Comparison of ENCODE assay signal across 8 cellular contexts in genomic region chr16:33839157-33839556, GRCh38.
DNase-seq lines count a peak whose midpoint lies in the region; ATAC-seq and TF ChIP-seq lines count a peak whose summit lies in the region.
"Not testable (repeated sequence)": the region's sequence is repeated elsewhere in the genome, so short reads cannot be mapped to it uniquely, and the experiment has no call there.

No MANE protein-coding gene starts in this region.

- not testable (repeated sequence) for H3K9ac ChIP-seq in DND-41 (ENCODE audit: low read depth, low read length)

- H3K4me3 ChIP-seq in DND-41 (ENCODE audit: low read depth in 1 of 2, low read length in 2 of 2), result not testable (repeated sequence)

- H3K4me1 ChIP-seq in DND-41 (ENCODE audit: insufficient read depth, low read length), result not testable (repeated sequence)

- H2AFZ ChIP-seq in DND-41 (ENCODE audit: low read depth, low read length), result not testable (repeated sequence)

- POLR2A ChIA-PET in CD4-positive, alpha-beta T cell (lab: Charles Lee); activated CD8-positive, alpha-beta T cell treated with anti-CD3 and anti-CD28 coated beads, Interleukin-2, amount 10 ng/mL, durations not matched to agents 7 days and 5 days (lab: Charles Lee): not testable (repeated sequence)

- H3K27ac ChIP-seq in CD4-positive, alpha-beta T cell (ENCODE audit: low read depth, low read length); DND-41 (ENCODE audit: low read length): not testable (repeated sequence)

- H3K4me2 ChIP-seq in DND-41 (ENCODE audit: insufficient read depth, low read length), result not testable (repeated sequence)

- not testable (repeated sequence) for DNase-seq in CD4-positive, alpha-beta T cell; DND-41; T-helper 17 cell; activated CD8-positive, alpha-beta T cell treated with anti-CD3 and anti-CD28 coated beads, Interleukin-2, amount 10 ng/mL, durations not matched to agents 7 days and 5 days; activated naive CD4-positive, alpha-beta T cell treated with anti-CD3 and anti-CD28 coated beads, Interleukin-2, amount 50 U/mL, for 72 hours (ENCODE audit: low spot score in 2 of 2); effector memory CD8-positive, alpha-beta T cell; natural killer cell; stimulated activated naive CD8-positive, alpha-beta T cell treated with anti-CD3 and anti-CD28 coated beads, Interleukin-15, amount 100 ng/mL, for 72 hours

- not testable (repeated sequence) for H3K4me3 Mint-ChIP-seq in CD4-positive, alpha-beta T cell; T-helper 17 cell; activated CD8-positive, alpha-beta T cell treated with anti-CD3 and anti-CD28 coated beads, Interleukin-2, amount 10 ng/mL, durations not matched to agents 7 days and 5 days; effector memory CD8-positive, alpha-beta T cell; natural killer cell; stimulated activated naive CD8-positive, alpha-beta T cell treated with anti-CD3 and anti-CD28 coated beads, Interleukin-15, amount 100 ng/mL, for 72 hours

- H3K36me3 ChIP-seq in DND-41 (ENCODE audit: insufficient read depth, low read length), result not testable (repeated sequence)

- TF ChIP-seq CTCF in CD4-positive, alpha-beta T cell (IDR thresholded peaks at IDR 0.05); DND-41 (IDR thresholded peaks at IDR 0.05; ENCODE audit: borderline replicate concordance, extremely low read depth, low read length, poor library complexity, severe bottlenecking); natural killer cell (IDR thresholded peaks at IDR 0.05): not testable (repeated sequence)

- not testable (repeated sequence) for H4K20me1 ChIP-seq in DND-41 (ENCODE audit: insufficient read depth, low read length)

- H3K79me2 ChIP-seq in DND-41 (ENCODE audit: insufficient read depth, low read length), result not testable (repeated sequence)

- CTCF ChIA-PET in CD4-positive, alpha-beta T cell (lab: Charles Lee); activated CD8-positive, alpha-beta T cell treated with anti-CD3 and anti-CD28 coated beads, Interleukin-2, amount 10 ng/mL, durations not matched to agents 7 days and 5 days (lab: Charles Lee): not testable (repeated sequence)

- not testable (repeated sequence) for H3K27me3 ChIP-seq in CD4-positive, alpha-beta T cell (ENCODE audit: control insufficient read depth, insufficient read depth, low read length); DND-41 (ENCODE audit: insufficient read depth, low read length, poor library complexity)

- H3K9me3 ChIP-seq in CD4-positive, alpha-beta T cell (ENCODE audit: control insufficient read depth, low read length); DND-41 (ENCODE audit: insufficient read depth, low read length, severe bottlenecking); T-helper 17 cell (ENCODE audit: control insufficient read depth, low read length, poor library complexity, severe bottlenecking): not testable (repeated sequence)

- not testable (repeated sequence) for H3K4me1 Mint-ChIP-seq in CD4-positive, alpha-beta T cell (ENCODE audit: low read depth); T-helper 17 cell; activated CD8-positive, alpha-beta T cell treated with anti-CD3 and anti-CD28 coated beads, Interleukin-2, amount 10 ng/mL, durations not matched to agents 7 days and 5 days (ENCODE audit: low read depth); effector memory CD8-positive, alpha-beta T cell (ENCODE audit: low read depth in 2 of 2); natural killer cell; stimulated activated naive CD8-positive, alpha-beta T cell treated with anti-CD3 and anti-CD28 coated beads, Interleukin-15, amount 100 ng/mL, for 72 hours

- H3K36me3 Mint-ChIP-seq in CD4-positive, alpha-beta T cell (ENCODE audit: low read depth); T-helper 17 cell (ENCODE audit: low read depth); activated CD8-positive, alpha-beta T cell treated with anti-CD3 and anti-CD28 coated beads, Interleukin-2, amount 10 ng/mL, durations not matched to agents 7 days and 5 days (ENCODE audit: low read depth); activated naive CD4-positive, alpha-beta T cell treated with anti-CD3 and anti-CD28 coated beads, Interleukin-2, amount 50 U/mL, for 72 hours; effector memory CD8-positive, alpha-beta T cell (ENCODE audit: insufficient read depth); natural killer cell: not testable (repeated sequence)

- H3K9me3 Mint-ChIP-seq in CD4-positive, alpha-beta T cell; activated CD8-positive, alpha-beta T cell treated with anti-CD3 and anti-CD28 coated beads, Interleukin-2, amount 10 ng/mL, durations not matched to agents 7 days and 5 days (ENCODE audit: insufficient read depth); activated naive CD4-positive, alpha-beta T cell treated with anti-CD3 and anti-CD28 coated beads, Interleukin-2, amount 50 U/mL, for 72 hours; effector memory CD8-positive, alpha-beta T cell; natural killer cell; stimulated activated naive CD8-positive, alpha-beta T cell treated with anti-CD3 and anti-CD28 coated beads, Interleukin-15, amount 100 ng/mL, for 72 hours: not testable (repeated sequence)

- H3K27me3 Mint-ChIP-seq in CD4-positive, alpha-beta T cell; T-helper 17 cell; activated CD8-positive, alpha-beta T cell treated with anti-CD3 and anti-CD28 coated beads, Interleukin-2, amount 10 ng/mL, durations not matched to agents 7 days and 5 days (ENCODE audit: low read depth); effector memory CD8-positive, alpha-beta T cell; natural killer cell (ENCODE audit: low read depth in 2 of 2); stimulated activated naive CD8-positive, alpha-beta T cell treated with anti-CD3 and anti-CD28 coated beads, Interleukin-15, amount 100 ng/mL, for 72 hours: not testable (repeated sequence)

- intact Hi-C loops in CD4-positive, alpha-beta T cell (cut with DNase I, micrococcal nuclease); natural killer cell (cut with micrococcal nuclease): not testable (repeated sequence)

- H3K27ac Mint-ChIP-seq in CD4-positive, alpha-beta T cell; T-helper 17 cell; activated CD8-positive, alpha-beta T cell treated with anti-CD3 and anti-CD28 coated beads, Interleukin-2, amount 10 ng/mL, durations not matched to agents 7 days and 5 days; activated naive CD4-positive, alpha-beta T cell treated with anti-CD3 and anti-CD28 coated beads, Interleukin-2, amount 50 U/mL, for 72 hours; effector memory CD8-positive, alpha-beta T cell; natural killer cell; stimulated activated naive CD8-positive, alpha-beta T cell treated with anti-CD3 and anti-CD28 coated beads, Interleukin-15, amount 100 ng/mL, for 72 hours: not testable (repeated sequence)

- ATAC-seq in CD4-positive, alpha-beta T cell (ENCODE audit: poor library complexity), result peak; percentile 64
- ATAC-seq in DND-41 (ENCODE audit: insufficient read depth, low read depth) (peak; percentile 98), T-helper 17 cell (peak; percentile 64), natural killer cell (peak; percentile 24 to 60 (median 49))
- ATAC-seq in activated CD8-positive, alpha-beta T cell treated with anti-CD3 and anti-CD28 coated beads, Interleukin-2, amount 10 ng/mL, durations not matched to agents 7 days and 5 days, result peak; percentile 63
- ATAC-seq in activated naive CD4-positive, alpha-beta T cell treated with anti-CD3 and anti-CD28 coated beads, Interleukin-2, amount 50 U/mL, for 72 hours, result peak; percentile 59 to 73
- peak; percentile 26 for ATAC-seq in effector memory CD8-positive, alpha-beta T cell (replicated peaks)
- ATAC-seq in stimulated activated naive CD8-positive, alpha-beta T cell treated with anti-CD3 and anti-CD28 coated beads, Interleukin-15, amount 100 ng/mL, for 72 hours, result peak; percentile 52

Comparison
In these comparisons a context has a peak if more than half of its experiments do, and no peak if none do; other contexts are left out.
1. ATAC-seq: peak in every context shown above with its lines; median percentile 98 in DND-41; 66 in activated naive CD4-positive, alpha-beta T cell treated with anti-CD3 and anti-CD28 coated beads, Interleukin-2, amount 50 U/mL, for 72 hours; 64 in CD4-positive, alpha-beta T cell; 64 in T-helper 17 cell; 63 in activated CD8-positive, alpha-beta T cell treated with anti-CD3 and anti-CD28 coated beads, Interleukin-2, amount 10 ng/mL, durations not matched to agents 7 days and 5 days; 52 in stimulated activated naive CD8-positive, alpha-beta T cell treated with anti-CD3 and anti-CD28 coated beads, Interleukin-15, amount 100 ng/mL, for 72 hours; 49 in natural killer cell; 26 in effector memory CD8-positive, alpha-beta T cell.